ENCODE assay signal across 9 cellular contexts in the genomic region with DNA sequence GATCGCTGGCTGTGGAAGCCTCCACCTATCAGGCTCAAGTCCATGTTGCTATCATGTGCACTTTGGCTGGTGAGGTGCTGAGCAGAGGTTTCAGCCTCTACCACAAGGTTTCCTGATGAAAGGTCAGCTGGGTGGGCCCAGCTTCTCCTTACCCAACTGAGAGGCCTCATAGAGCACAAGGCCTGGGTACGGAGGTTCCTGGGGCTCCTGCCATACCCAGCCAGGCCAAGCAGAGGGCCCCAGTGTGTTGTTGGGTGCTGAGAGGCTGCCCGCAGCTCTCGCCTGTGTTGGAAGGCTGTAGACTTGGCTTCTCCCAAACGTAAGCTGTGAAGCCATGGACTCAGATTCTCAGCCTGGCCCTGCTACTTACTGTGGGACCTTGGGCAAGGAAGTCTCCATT. TPM values are rescaled to one million over a fixed set of nuclear protein-coding genes. Genes with fewer than 3 reads are reported as not detected.
DNase-seq lines count a peak whose midpoint lies in the region; ATAC-seq and TF ChIP-seq lines count a peak whose summit lies in the region.
"Had no signal": no experiment of that assay in that cellular context is flagged by ENCODE, and none has a peak within 500 bp of the region (broad histone marks: within the 10 kb centered on the region; RNA-seq: fewer than 3 reads in every experiment).

No MANE protein-coding gene starts in this region.

- no peaks in the 10 kb centered on the region for H3K27me3 Mint-ChIP-seq in Calu3 (ENCODE audit: unreplicated experiment)
- H3K27me3 Mint-ChIP-seq: memory B cell had no signal

- peaks cover 10% of the 10 kb centered on the region for H3K36me3 ChIP-seq in fibroblast of lung (ENCODE audit: control insufficient read depth, insufficient read depth, low read length)

- intact Hi-C loops in Calu3 (cut with micrococcal nuclease; ENCODE audit: unreplicated experiment) (no loop called here), sciatic nerve (cut with DNase I) (no loop called here)

- peaks cover 95% of the 10 kb centered on the region for H3K36me3 Mint-ChIP-seq in Calu3 (ENCODE audit: insufficient read depth, unreplicated experiment)

- H4K20me1 ChIP-seq in fibroblast of lung (ENCODE audit: control insufficient read depth, extremely low read depth, insufficient read depth, low read length): no peaks in the 10 kb centered on the region

- H3K27me3 ChIP-seq in fibroblast of lung (ENCODE audit: control insufficient read depth, insufficient read depth, low read length): no peaks in the 10 kb centered on the region

- no peaks in the 10 kb centered on the region for H3K9me3 ChIP-seq in fibroblast of lung (ENCODE audit: control insufficient read depth, insufficient read depth, low read depth, low read length)

- BruUV-seq in Calu3 (replicated peaks; lab: Mats Ljungman, UMichigan): no TSS peak

- H3K27ac Mint-ChIP-seq in Calu3 (ENCODE audit: unreplicated experiment): peak overlapping the region; percentile 85

- H3K4me1 Mint-ChIP-seq in Calu3 (ENCODE audit: low read depth, unreplicated experiment): peaks cover 91% of the 10 kb centered on the region

- peak overlapping the region; percentile 38 for H3K27ac ChIP-seq in fibroblast of lung (ENCODE audit: insufficient read depth, low read length)

- no peak overlapping the region for H3K4me3 ChIP-seq in fibroblast of lung (replicated peaks in 1 of 4; ENCODE audit: control extremely low read depth in 1 of 4, insufficient read depth in 1 of 4, low read depth in 3 of 4, low read length in 4 of 4)

- no peak overlapping the region for H3K4me3 Mint-ChIP-seq in Calu3 (ENCODE audit: low read depth, unreplicated experiment)
- H3K4me3 Mint-ChIP-seq: memory B cell had no signal

- peak; percentile 10; the same call in 2 of the 3 replicates for ATAC-seq in SK-N-SH treated with all-trans-retinoic acid at 6 μM for 48 hours
- peak; percentile 26 for ATAC-seq in sciatic nerve

- H2AFZ ChIP-seq in fibroblast of lung (ENCODE audit: low read length): no peak overlapping the region

- TF ChIP-seq CTCF in Calu3 (IDR thresholded peaks at IDR 0.05; ENCODE audit: unreplicated experiment): no peak
- TF ChIP-seq CTCF in fibroblast of lung (conservative IDR thresholded peaks at IDR 0.05 in 1 of 2, IDR thresholded peaks at IDR 0.05 in 1 of 2; ENCODE audit: low read depth in 1 of 2, low read length in 2 of 2): no peak

- DNase-seq in Calu3: no peak
- DNase-seq in fibroblast of lung (ENCODE audit: low read depth in 2 of 2): no peak
- no peak for DNase-seq in sciatic nerve (ENCODE audit: low spot score)
- no peak for DNase-seq in amniotic stem cell (lab: John Stamatoyannopoulos, UW)
- DNase-seq in pons (ENCODE audit: low spot score): no peak
- no peak for DNase-seq in NCI-H1694 treated with DMSO at 0.1 percent for 48 hours (lab: John Stamatoyannopoulos, UW)
- DNase-seq in cortex of kidney (lab: John Stamatoyannopoulos, UW): no peak

- peaks cover 35% of the 10 kb centered on the region for H3K4me1 ChIP-seq in fibroblast of lung (ENCODE audit: control insufficient read depth, extremely low read depth, insufficient read depth, low read length)

- H3K4me2 ChIP-seq in fibroblast of lung (ENCODE audit: extremely low read depth, insufficient read depth, low read length): no peak overlapping the region

- CTCF ChIA-PET in Calu3 (lab: Charles Lee): no interaction called here

- H3K79me2 ChIP-seq in fibroblast of lung (ENCODE audit: control insufficient read depth, insufficient read depth, low read length): peaks cover 92% of the 10 kb centered on the region

- no peaks in the 10 kb centered on the region for H3K9me3 Mint-ChIP-seq in Calu3 (ENCODE audit: low read depth, unreplicated experiment)
- H3K9me3 Mint-ChIP-seq: memory B cell had no signal

- H3K9ac ChIP-seq in fibroblast of lung (ENCODE audit: insufficient read depth, low read length): no peak overlapping the region

TF ChIP-seq in SK-N-SH treated with all-trans-retinoic acid at 6 μM for 48 hours, 23 proteins besides CTCF, POLR2A, EP300 and RAD21:
- TF ChIP-seq OSR1 (CRISPR knock-in tag; IDR thresholded peaks at IDR 0.05) (no peak), ZNF565 (CRISPR knock-in tag; conservative IDR thresholded peaks at IDR 0.05; ENCODE audit: low read depth) (no peak), TOX (CRISPR knock-in tag; IDR thresholded peaks at IDR 0.05; ENCODE audit: borderline replicate concordance) (no peak), RARB (CRISPR knock-in tag; IDR thresholded peaks at IDR 0.05) (no peak), TCF4 (CRISPR knock-in tag; IDR thresholded peaks at IDR 0.05; ENCODE audit: borderline replicate concordance) (no peak), PPARA (CRISPR knock-in tag; IDR thresholded peaks at IDR 0.05; ENCODE audit: borderline replicate concordance) (no peak), SNAI2 (CRISPR knock-in tag; IDR thresholded peaks at IDR 0.05) (no peak), ZFP3 (CRISPR knock-in tag; IDR thresholded peaks at IDR 0.05) (no peak), CSDC2 (CRISPR knock-in tag; IDR thresholded peaks at IDR 0.05) (no peak), ARNTL (CRISPR knock-in tag; IDR thresholded peaks at IDR 0.05; ENCODE audit: borderline replicate concordance, low read depth) (no peak)
- TF ChIP-seq, protein P1, sequence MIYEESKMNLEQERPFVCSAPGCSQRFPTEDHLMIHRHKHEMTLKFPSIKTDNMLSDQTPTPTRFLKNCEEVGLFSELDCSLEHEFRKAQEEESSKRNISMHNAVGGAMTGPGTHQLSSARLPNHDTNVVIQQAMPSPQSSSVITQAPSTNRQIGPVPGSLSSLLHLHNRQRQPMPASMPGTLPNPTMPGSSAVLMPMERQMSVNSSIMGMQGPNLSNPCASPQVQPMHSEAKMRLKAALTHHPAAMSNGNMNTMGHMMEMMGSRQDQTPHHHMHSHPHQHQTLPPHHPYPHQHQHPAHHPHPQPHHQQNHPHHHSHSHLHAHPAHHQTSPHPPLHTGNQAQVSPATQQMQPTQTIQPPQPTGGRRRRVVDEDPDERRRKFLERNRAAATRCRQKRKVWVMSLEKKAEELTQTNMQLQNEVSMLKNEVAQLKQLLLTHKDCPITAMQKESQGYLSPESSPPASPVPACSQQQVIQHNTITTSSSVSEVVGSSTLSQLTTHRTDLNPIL (CRISPR knock-in tag; IDR thresholded peaks at IDR 0.05; ENCODE audit: low read depth): no peak
- TF ChIP-seq, protein P2, sequence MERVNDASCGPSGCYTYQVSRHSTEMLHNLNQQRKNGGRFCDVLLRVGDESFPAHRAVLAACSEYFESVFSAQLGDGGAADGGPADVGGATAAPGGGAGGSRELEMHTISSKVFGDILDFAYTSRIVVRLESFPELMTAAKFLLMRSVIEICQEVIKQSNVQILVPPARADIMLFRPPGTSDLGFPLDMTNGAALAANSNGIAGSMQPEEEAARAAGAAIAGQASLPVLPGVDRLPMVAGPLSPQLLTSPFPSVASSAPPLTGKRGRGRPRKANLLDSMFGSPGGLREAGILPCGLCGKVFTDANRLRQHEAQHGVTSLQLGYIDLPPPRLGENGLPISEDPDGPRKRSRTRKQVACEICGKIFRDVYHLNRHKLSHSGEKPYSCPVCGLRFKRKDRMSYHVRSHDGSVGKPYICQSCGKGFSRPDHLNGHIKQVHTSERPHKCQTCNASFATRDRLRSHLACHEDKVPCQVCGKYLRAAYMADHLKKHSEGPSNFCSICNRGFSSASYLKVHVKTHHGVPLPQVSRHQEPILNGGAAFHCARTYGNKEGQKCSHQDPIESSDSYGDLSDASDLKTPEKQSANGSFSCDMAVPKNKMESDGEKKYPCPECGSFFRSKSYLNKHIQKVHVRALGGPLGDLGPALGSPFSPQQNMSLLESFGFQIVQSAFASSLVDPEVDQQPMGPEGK (CRISPR knock-in tag; IDR thresholded peaks at IDR 0.05; ENCODE audit: borderline replicate concordance): no peak

RNA-seq across cellular contexts. Expression of a gene that starts 28.2 kb away (rescaled TPM):
- total RNA-seq in Calu3 (2022): 1,462 and 1,577 TPM in 2 replicates
- 65.0 and 127 TPM in 2 replicates for total RNA-seq in fibroblast of lung
- 363 and 683 TPM in 2 replicates for polyA plus RNA-seq in fibroblast of lung
- 608 and 1,180 TPM in 2 replicates for polyA plus RNA-seq in fibroblast of lung (2012)
- 641 and 1,577 TPM in 2 replicates for polyA minus RNA-seq in fibroblast of lung (ENCODE audit: low replicate concordance)
- total RNA-seq in sciatic nerve: 597 TPM

RNA-seq across cellular contexts. Expression of a gene that starts 56.6 kb away (rescaled TPM):
- total RNA-seq in Calu3 (2022) (334 and 338 TPM in 2 replicates), fibroblast of lung (198 and 334 TPM in 2 replicates), sciatic nerve (168 TPM)
- 171 and 280 TPM in 2 replicates for polyA plus RNA-seq in fibroblast of lung
- polyA plus RNA-seq in fibroblast of lung (2012): 288 and 298 TPM in 2 replicates
- 519 and 653 TPM in 2 replicates for polyA minus RNA-seq in fibroblast of lung (ENCODE audit: low replicate concordance)

RNA-seq across cellular contexts. Expression of a gene that starts 57.9 kb away (rescaled TPM):
- total RNA-seq in Calu3 (2022) (1.2 TPM in 1 of 2 replicates, not detected in the other), fibroblast of lung (under 0.01 and 0.17 TPM in 2 replicates), sciatic nerve (6.2 TPM)
- 0.09 and 0.12 TPM in 2 replicates for polyA plus RNA-seq in fibroblast of lung
- polyA plus RNA-seq in fibroblast of lung (2012): 0.27 TPM in 1 of 2 replicates, not detected in the other
- polyA minus RNA-seq in fibroblast of lung (ENCODE audit: low replicate concordance): not detected in 2 replicates
